In genomic region chr6:110953633-110954303, GRCh38 we compare ENCODE assay signal across 16 cellular contexts. TPM values are rescaled to one million over a fixed set of nuclear protein-coding genes. Genes with fewer than 3 reads are reported as not detected.
DNase-seq lines count a peak whose midpoint lies in the region; ATAC-seq and TF ChIP-seq lines count a peak whose summit lies in the region.
"Had no signal": no experiment of that assay in that cellular context is flagged by ENCODE, and none has a peak within 500 bp of the region (broad histone marks: within the 10 kb centered on the region; RNA-seq: fewer than 3 reads in every experiment).

No MANE protein-coding gene starts in this region.

- H3K9me3 Mint-ChIP-seq in MCF 10A (ENCODE audit: unreplicated experiment) (no peaks in the 10 kb centered on the region), chondrocyte (ENCODE audit: low read depth) (no peaks in the 10 kb centered on the region)
- H3K9me3 Mint-ChIP-seq: IgD-negative memory B cell had no signal

- no peak overlapping the region for H3K4me2 ChIP-seq in mammary epithelial cell (ENCODE audit: insufficient read depth, low read depth, low read length)
- no peak overlapping the region for H3K4me2 ChIP-seq in mesenchymal stem cell (ENCODE audit: low read length, poor library complexity, severe bottlenecking)

- H3K27ac Mint-ChIP-seq in MCF 10A (ENCODE audit: low read depth, unreplicated experiment) (peak overlapping the region; percentile 88), chondrocyte (ENCODE audit: unreplicated experiment) (no peak overlapping the region)
- H3K27ac Mint-ChIP-seq: IgD-negative memory B cell had no signal

- H3K27me3 ChIP-seq in mammary epithelial cell (ENCODE audit: insufficient read depth, low read length) (no peaks in the 10 kb centered on the region), RWPE2 (ENCODE audit: insufficient read depth, poor library complexity, severe bottlenecking) (no peaks in the 10 kb centered on the region), mesenchymal stem cell (ENCODE audit: control insufficient read depth in 1 of 2, insufficient read depth in 1 of 2, low read length in 2 of 2) (no peaks in the 10 kb centered on the region), lower lobe of right lung (ENCODE audit: low read depth) (no peaks in the 10 kb centered on the region)
- H3K27me3 ChIP-seq: BE2C had no signal

- H3K79me2 ChIP-seq in mammary epithelial cell (ENCODE audit: insufficient read depth, low read length), result peaks cover 2% of the 10 kb centered on the region

- H3K4me3 ChIP-seq in mammary epithelial cell (replicated peaks in 1 of 3; ENCODE audit: insufficient read depth in 1 of 3, low read depth in 2 of 3, low read length in 3 of 3) (no peak overlapping the region), RWPE2 (ENCODE audit: severe bottlenecking) (no peak overlapping the region), mesenchymal stem cell (ENCODE audit: insufficient read depth in 1 of 2, low read depth in 1 of 2, low read length in 2 of 2) (peak overlapping the region in 1 of 2 experiments; percentile 27), lower lobe of right lung (no peak overlapping the region)

- no peak overlapping the region for H2BK5ac ChIP-seq in mesenchymal stem cell (ENCODE audit: low read depth, low read length, poor library complexity, severe bottlenecking)

- 83% methylated on average over 6 of the region's 6 CpGs for WGBS in mammary epithelial cell (ENCODE audit: low coverage, missing lambda C conversion rate)
- 88% methylated on average over 4 of the region's 6 CpGs for WGBS in mesenchymal stem cell

- H3K9ac ChIP-seq in mammary epithelial cell (ENCODE audit: insufficient read depth, low read length) (no peak overlapping the region), mesenchymal stem cell (ENCODE audit: low read length) (peak overlapping the region; percentile 75)

- no peaks in the 10 kb centered on the region for H3K27me3 Mint-ChIP-seq in MCF 10A (ENCODE audit: insufficient read depth, unreplicated experiment)
- no peaks in the 10 kb centered on the region for H3K27me3 Mint-ChIP-seq in chondrocyte (ENCODE audit: low read depth)
- H3K27me3 Mint-ChIP-seq: CD4-positive, alpha-beta memory T cell had no signal

- H2BK15ac ChIP-seq in mesenchymal stem cell (ENCODE audit: low read depth, poor library complexity, severe bottlenecking), result no peak overlapping the region

- H3K9me3 ChIP-seq in mammary epithelial cell (replicated peaks; ENCODE audit: insufficient read depth, low read length), result no peaks in the 10 kb centered on the region
- H3K9me3 ChIP-seq in RWPE2 (ENCODE audit: severe bottlenecking), result no peaks in the 10 kb centered on the region
- H3K9me3 ChIP-seq in mesenchymal stem cell (ENCODE audit: control insufficient read depth, low read length), result no peaks in the 10 kb centered on the region
- H3K9me3 ChIP-seq in lower lobe of right lung, result no peaks in the 10 kb centered on the region
- H3K9me3 ChIP-seq: BE2C had no signal

- intact Hi-C loops in MCF 10A (cut with micrococcal nuclease), result no loop called here
- intact Hi-C loops in mammary epithelial cell (cut with micrococcal nuclease), result no loop called here
- intact Hi-C loops in lower lobe of right lung (cut with DNase I), result loop anchor here (10.0 kb wide), 1 partner anchor 269 kb away; no protein-coding TSS in a partner anchor

- DNase-seq in MCF 10A (ENCODE audit: unreplicated experiment) (no peak), mammary epithelial cell (no peak), RWPE2 (ENCODE audit: low spot score) (no peak), mesenchymal stem cell (no peak), lower lobe of right lung (no peak), chondrocyte (ENCODE audit: low spot score) (no peak)
- DNase-seq: BE2C; CD4-positive, alpha-beta memory T cell; DMS153; DMS79 treated with DMSO at 0.1 percent for 48 hours; EL; GOT3; H9 had no signal

- H4K91ac ChIP-seq in mesenchymal stem cell (ENCODE audit: low read length), result no peak overlapping the region

- no peak overlapping the region for H2BK12ac ChIP-seq in mesenchymal stem cell (ENCODE audit: low read length in 2 of 2)

- H3K36me3 ChIP-seq in mammary epithelial cell (ENCODE audit: insufficient read depth, low read length) (no peaks in the 10 kb centered on the region), RWPE2 (ENCODE audit: low read depth) (no peaks in the 10 kb centered on the region), mesenchymal stem cell (ENCODE audit: control insufficient read depth in 1 of 2, insufficient read depth in 2 of 2, low read depth in 1 of 2, low read length in 2 of 2) (no peaks in the 10 kb centered on the region), lower lobe of right lung (no peaks in the 10 kb centered on the region)
- H3K36me3 ChIP-seq: BE2C had no signal

- H3K36me3 Mint-ChIP-seq in MCF 10A (ENCODE audit: insufficient read depth, unreplicated experiment) (no peaks in the 10 kb centered on the region), chondrocyte (ENCODE audit: low read depth) (no peaks in the 10 kb centered on the region)

- H3K23ac ChIP-seq in mesenchymal stem cell (ENCODE audit: low read length in 2 of 2), result no peak overlapping the region

- dilution Hi-C loops in mammary epithelial cell (cut with HindIII; ENCODE audit: low sequenced_read_pairs), result loop anchor here (10.0 kb wide), 1 partner anchor 419 kb away; no protein-coding TSS in a partner anchor

- H3K4ac ChIP-seq in mesenchymal stem cell (ENCODE audit: low read depth in 1 of 2, low read length in 2 of 2), result no peak overlapping the region

- H3K27ac ChIP-seq in mammary epithelial cell (ENCODE audit: insufficient read depth, low read depth, low read length), result no peak overlapping the region
- peak overlapping the region; percentile 83 for H3K27ac ChIP-seq in RWPE2 (ENCODE audit: poor library complexity, severe bottlenecking)
- H3K27ac ChIP-seq in mesenchymal stem cell (ENCODE audit: low read length, poor library complexity, severe bottlenecking), result no peak overlapping the region
- H3K27ac ChIP-seq in lower lobe of right lung, result no peak overlapping the region
- H3K27ac ChIP-seq: C4-2B had no signal

- H2AFZ ChIP-seq in mammary epithelial cell (ENCODE audit: low read depth, low read length), result no peak overlapping the region
- H2AFZ ChIP-seq in mesenchymal stem cell (ENCODE audit: low read depth, low read length), result no peak overlapping the region

- BruUV-seq in MCF 10A (replicated peaks; lab: Mats Ljungman, UMichigan) (no TSS peak), mammary epithelial cell (replicated peaks; lab: Mats Ljungman, UMichigan) (no TSS peak)

- POLR2A ChIA-PET in MCF 10A (lab: Yijun Ruan, JAX), result interaction anchor here (0.7 to 1.9 kb wide), 4 partner anchors 75 to 347 kb away, joined by 3 to 8 read pairs (median 4); no protein-coding TSS in a partner anchor

- CTCF ChIA-PET in MCF 10A (lab: Yijun Ruan, JAX), result interaction anchor here (0.6 to 1.5 kb wide), 6 partner anchors 29 to 1043 kb away, joined by 3 to 7 read pairs (median 4); partner anchors contain the start of gene RPF2
- CTCF ChIA-PET in mammary epithelial cell (lab: Charles Lee; ENCODE audit: low non-redundant PET), result no interaction called here

- no peaks in the 10 kb centered on the region for H4K20me1 ChIP-seq in mammary epithelial cell (ENCODE audit: insufficient read depth, low read length)

- H3K4me1 Mint-ChIP-seq in MCF 10A (ENCODE audit: insufficient read depth, unreplicated experiment) (peaks cover 15% of the 10 kb centered on the region), chondrocyte (ENCODE audit: low read depth) (peaks cover 27% of the 10 kb centered on the region)

- H3K18ac ChIP-seq in mesenchymal stem cell (ENCODE audit: low read depth in 1 of 2, low read length in 2 of 2), result no peak overlapping the region

- no peak overlapping the region for H2AK5ac ChIP-seq in mesenchymal stem cell (ENCODE audit: low read length, severe bottlenecking)

- H3K4me1 ChIP-seq in mammary epithelial cell (ENCODE audit: insufficient read depth, low read length) (peaks cover 14% of the 10 kb centered on the region), RWPE2 (ENCODE audit: insufficient read depth, poor library complexity, severe bottlenecking) (peaks cover 17% of the 10 kb centered on the region), mesenchymal stem cell (ENCODE audit: control insufficient read depth, insufficient read depth, low read depth, low read length) (peaks cover 3% of the 10 kb centered on the region), lower lobe of right lung (peaks cover 7% of the 10 kb centered on the region)

- H3K79me1 ChIP-seq in mesenchymal stem cell (replicated peaks; ENCODE audit: low read length, poor library complexity, severe bottlenecking), result peaks cover 1% of the 10 kb centered on the region

- in situ Hi-C loops in mammary epithelial cell (cut with MboI; ENCODE audit: low sequenced_read_pairs in 2 of 2), result no loop called here

- no peak for ATAC-seq in RWPE2 (ENCODE audit: low read depth)
- ATAC-seq in lower lobe of right lung, result no peak
- ATAC-seq in HG02571 (IDR thresholded peaks at IDR 0.05; ENCODE audit: unreplicated experiment), result no peak

- no peak overlapping the region for H3K14ac ChIP-seq in mesenchymal stem cell (ENCODE audit: low read length in 2 of 2)

- H4K8ac ChIP-seq in mesenchymal stem cell (ENCODE audit: low read length), result no peak overlapping the region

- no peak overlapping the region for H2BK120ac ChIP-seq in mesenchymal stem cell (ENCODE audit: low read depth, low read length)

- TF ChIP-seq CTCF in MCF 10A (IDR thresholded peaks at IDR 0.05; ENCODE audit: unreplicated experiment), result no peak
- TF ChIP-seq CTCF in mammary epithelial cell (conservative IDR thresholded peaks at IDR 0.05 in 1 of 2, IDR thresholded peaks at IDR 0.05 in 1 of 2; ENCODE audit: extremely low read depth in 1 of 2, insufficient read depth in 1 of 2, low read depth in 1 of 2, low read length in 2 of 2), result no peak
- no peak for TF ChIP-seq CTCF in RWPE2 (IDR thresholded peaks at IDR 0.05; ENCODE audit: poor library complexity, severe bottlenecking)
- TF ChIP-seq CTCF in lower lobe of right lung (IDR thresholded peaks at IDR 0.05), result no peak
- no peak for TF ChIP-seq CTCF in chondrocyte (IDR thresholded peaks at IDR 0.05)

- no peak overlapping the region for H3K4me3 Mint-ChIP-seq in MCF 10A (ENCODE audit: unreplicated experiment)
- no peak overlapping the region for H3K4me3 Mint-ChIP-seq in chondrocyte (ENCODE audit: unreplicated experiment)
- H3K4me3 Mint-ChIP-seq: CD4-positive, alpha-beta memory T cell; H9 had no signal

RNA-seq across cellular contexts. Expression of gene GTF3C6, which starts 4.7 kb away (rescaled TPM):
- 96.8 and 96.9 TPM in 2 replicates for total RNA-seq in MCF 10A (2022)
- total RNA-seq in mammary epithelial cell, result 10 to 100 TPM; 17.5 to 74.7 TPM
- polyA plus RNA-seq in mammary epithelial cell, result 23.7 TPM
- 4.0 TPM for polyA minus RNA-seq in mammary epithelial cell
- polyA plus RNA-seq in mesenchymal stem cell (2013, experiment 1 of 2), result 113 TPM
- 116 TPM for polyA plus RNA-seq in mesenchymal stem cell (2013, experiment 2 of 2)
- 46.1 TPM for total RNA-seq in lower lobe of right lung
- total RNA-seq in chondrocyte, result 67.5 to 89.4 TPM (median 79.5 TPM) in 3 replicates

RNA-seq across cellular contexts. Expression of gene RPF2, which starts 28.1 kb away (rescaled TPM):
- total RNA-seq in MCF 10A (2022) (78.8 and 85.4 TPM in 2 replicates), mammary epithelial cell (10 to 100 TPM; 26.3 to 39.8 TPM), lower lobe of right lung (15.5 TPM), chondrocyte (16.9 to 19.4 TPM (median 17.1 TPM) in 3 replicates)
- polyA plus RNA-seq in mammary epithelial cell, result 19.3 TPM
- 12.3 TPM for polyA minus RNA-seq in mammary epithelial cell
- polyA plus RNA-seq in mesenchymal stem cell (2013, experiment 1 of 2), result 40.4 TPM
- 40.6 TPM for polyA plus RNA-seq in mesenchymal stem cell (2013, experiment 2 of 2)
